Comparison of ENCODE assay signal across 21 cellular contexts in genomic region chr9:18382243-18382642, GRCh38.
DNase-seq lines count a peak whose midpoint lies in the region; ATAC-seq and TF ChIP-seq lines count a peak whose summit lies in the region.
"Had no signal": no experiment of that assay in that cellular context is flagged by ENCODE, and none has a peak within 500 bp of the region (broad histone marks: within the 10 kb centered on the region; RNA-seq: fewer than 3 reads in every experiment).

No MANE protein-coding gene starts in this region.

- H3K4me3 ChIP-seq in right atrium auricular region, result no peak overlapping the region
- H3K4me3 ChIP-seq in fibroblast of the aortic adventitia (ENCODE audit: low read depth, low read length), result no peak overlapping the region
- H3K4me3 ChIP-seq in aorta (ENCODE audit: low read length in 2 of 2), result peak overlapping the region in 1 of 2 donors; percentile 59
- H3K4me3 ChIP-seq: K562, SJSA1 had no signal

- no peak overlapping the region for H3K4me3 Mint-ChIP-seq in chondrocyte (ENCODE audit: unreplicated experiment)

- H3K36me3 Mint-ChIP-seq in chondrocyte (ENCODE audit: low read depth), result no peaks in the 10 kb centered on the region

- TF ChIP-seq CTCF in right atrium auricular region (IDR thresholded peaks at IDR 0.05) (no peak), chondrocyte (IDR thresholded peaks at IDR 0.05) (no peak), fibroblast of the aortic adventitia (IDR thresholded peaks at IDR 0.05; ENCODE audit: insufficient read depth, low read length) (no peak)

- intact Hi-C loops in left cardiac atrium (cut with DNase I), result no loop called here
- intact Hi-C loops in aorta (cut with DNase I), result loop anchor here in 1 of 2 donors (5.0 to 10.0 kb wide), 2 partner anchors 53 to 125 kb away; no protein-coding TSS in a partner anchor

- H3K27ac Mint-ChIP-seq in chondrocyte (ENCODE audit: unreplicated experiment), result peak overlapping the region; percentile 57

- peaks cover 37% of the 10 kb centered on the region for H3K4me1 Mint-ChIP-seq in chondrocyte (ENCODE audit: low read depth)

- H3K9me3 ChIP-seq in right atrium auricular region, result no peaks in the 10 kb centered on the region
- no peaks in the 10 kb centered on the region for H3K9me3 ChIP-seq in aorta (ENCODE audit: control insufficient read depth, low read length)
- H3K9me3 ChIP-seq: SJSA1 had no signal

- H3K27me3 ChIP-seq in right atrium auricular region, result no peaks in the 10 kb centered on the region
- no peaks in the 10 kb centered on the region for H3K27me3 ChIP-seq in aorta (ENCODE audit: control insufficient read depth in 1 of 2, insufficient read depth in 2 of 2, low read length in 1 of 2)
- H3K27me3 ChIP-seq: SJSA1 had no signal

- H3K36me3 ChIP-seq in right atrium auricular region (no peaks in the 10 kb centered on the region), aorta (ENCODE audit: control insufficient read depth in 1 of 2, insufficient read depth in 2 of 2, low read length in 1 of 2) (no peaks in the 10 kb centered on the region)
- H3K36me3 ChIP-seq: SJSA1 had no signal

- H3K27ac ChIP-seq in right atrium auricular region (no peak overlapping the region), aorta (ENCODE audit: low read depth in 1 of 2, low read length in 2 of 2) (peak overlapping the region; percentile 43 to 71)
- H3K27ac ChIP-seq: SJSA1 had no signal

- no peaks in the 10 kb centered on the region for H3K9me3 Mint-ChIP-seq in chondrocyte (ENCODE audit: low read depth)

- ATAC-seq in left cardiac atrium, result peak; percentile 34 to 62
- ATAC-seq in aorta (ENCODE audit: low FRiP score), result peak; percentile 59
- ATAC-seq: HepG2, K562 had no signal

- WGBS in aorta, 2 donors, result 5 to 8% methylated on average over 4 of the region's 4 CpGs

- H3K27me3 Mint-ChIP-seq in chondrocyte (ENCODE audit: low read depth), result no peaks in the 10 kb centered on the region

- DNase-seq in left cardiac atrium (no peak), right atrium auricular region (ENCODE audit: low spot score) (no peak), chondrocyte (ENCODE audit: low spot score) (no peak), fibroblast of the aortic adventitia (ENCODE audit: low read depth) (peak; percentile 94), aorta (no peak), DMS153 (lab: John Stamatoyannopoulos, UW) (no peak), NCI-H2171 treated with DMSO at 0.1 percent for 48 hours (lab: John Stamatoyannopoulos, UW) (no peak)
- no peak for DNase-seq in stimulated activated CD4-positive, alpha-beta T cell treated with anti-CD3 and anti-CD28 coated beads, Interleukin-1b, Interleukin-23, amount 100 ng/mL, for 48 hours
- DNase-seq: Calu3, DND-41, HCEC 1CT, Kasumi-1, NCI-H1092 treated with DMSO at 0.1 percent for 48 hours, NCI-H1436 treated with DMSO at 0.1 percent for 48 hours, NCI-H187 treated with DMSO at 0.1 percent for 48 hours, NCI-H446, NCI-H524 treated with DMSO at 0.1 percent for 48 hours, NCI-H774 had no signal

- H3K4me1 ChIP-seq in right atrium auricular region (no peaks in the 10 kb centered on the region), aorta (ENCODE audit: control insufficient read depth in 1 of 2, insufficient read depth in 2 of 2, low read length in 2 of 2) (peaks cover 2 to 6% of the 10 kb centered on the region in 2 donors)
- H3K4me1 ChIP-seq: SJSA1 had no signal

Comparison
In these comparisons a context has a peak if more than half of its experiments do, and no peak if none do; other contexts are left out.
1. H3K27ac ChIP-seq: peak in aorta (2 of 2); none in right atrium auricular region (0 of 2).